In the genomic region with DNA sequence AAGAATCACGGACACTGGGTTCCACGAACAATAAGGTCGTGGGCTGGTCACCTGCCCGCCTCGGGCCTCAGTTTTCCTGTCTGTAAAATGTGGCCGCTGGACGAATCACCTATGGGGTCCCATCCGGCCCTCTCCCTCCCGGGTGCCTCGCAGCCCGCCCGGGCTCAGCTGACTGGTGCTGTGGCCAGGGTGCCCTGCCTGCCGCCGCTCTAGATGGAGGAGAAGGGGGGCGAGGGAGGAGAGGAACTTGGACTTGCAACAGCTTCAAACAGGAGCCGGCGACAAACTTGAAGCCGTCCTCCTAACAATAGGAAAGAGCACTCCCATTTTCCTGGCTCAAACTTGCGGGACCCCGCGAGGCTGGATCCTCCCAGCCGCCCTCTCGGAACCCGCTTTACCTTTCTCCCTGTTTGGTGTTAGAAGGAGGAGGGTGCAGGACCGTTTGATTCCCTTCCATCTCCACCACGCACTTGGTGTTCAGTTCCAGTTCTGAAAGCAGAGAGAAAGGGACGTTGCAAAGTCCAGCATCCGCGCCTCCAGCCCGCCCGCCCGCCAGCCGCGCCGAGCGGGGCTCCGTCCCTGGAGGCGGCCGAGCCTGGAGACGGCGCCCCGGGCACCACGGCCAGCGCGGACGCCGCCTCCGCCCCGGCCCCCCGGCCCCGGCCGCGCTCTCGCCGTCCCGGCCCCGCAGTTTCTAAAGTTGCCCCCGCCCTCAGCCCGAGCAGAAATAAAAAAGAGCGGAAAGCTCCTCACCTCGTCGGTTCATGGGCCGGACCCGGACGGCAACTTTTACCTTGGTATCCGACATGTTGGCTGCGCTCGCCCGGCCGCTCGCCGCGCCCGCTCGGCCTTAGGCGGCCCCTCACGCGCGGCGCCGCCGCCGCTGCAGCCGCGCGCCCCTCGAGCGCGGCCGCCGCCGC, we compare ENCODE assay signal across 8 cellular contexts. TPM values are rescaled to one million over a fixed set of nuclear protein-coding genes. Genes with fewer than 3 reads are reported as not detected.
DNase-seq lines count a peak whose midpoint lies in the region; ATAC-seq and TF ChIP-seq lines count a peak whose summit lies in the region.

No MANE protein-coding gene starts in this region.

- peak overlapping the region; percentile 22; the same call in 1 of the 2 replicates for H3K27ac ChIP-seq in SJSA1
- H3K27ac ChIP-seq in duodenal mucosa (ENCODE audit: low read depth, low read length), result peak overlapping the region; percentile 79
- H3K27ac ChIP-seq in liver (ENCODE audit: low read depth in 1 of 2, low read length in 2 of 2), result peak overlapping the region; percentile 76 to 84
- peak overlapping the region; percentile 82 to 95 (median 89) for H3K27ac ChIP-seq in stomach

- CTCF ChIA-PET in Caco-2 (lab: Charles Lee), result interaction anchor here (1.1 kb wide), 1 partner anchor 170 kb away, joined by 3 read pairs; no protein-coding TSS in a partner anchor

- 0 out of 2 replicates have a peak, but pooled peaks cover 5% of the 10 kb centered on the region for H3K4me1 ChIP-seq in Caco-2
- peaks cover 22% of the 10 kb centered on the region for H3K4me1 ChIP-seq in SJSA1 (replicated peaks)
- peaks cover 26% of the 10 kb centered on the region in 2 donors for H3K4me1 ChIP-seq in duodenal mucosa (ENCODE audit: control insufficient read depth in 1 of 2, insufficient read depth in 2 of 2, low read length in 2 of 2)
- H3K4me1 ChIP-seq in liver (ENCODE audit: control insufficient read depth in 4 of 4, insufficient read depth in 4 of 4, low read length in 3 of 4), result peaks cover 2 to 35% (median 24%) of the 10 kb centered on the region in 4 donors
- H3K4me1 ChIP-seq in stomach, result peaks cover 13 to 52% (median 41%) of the 10 kb centered on the region in 4 donors

- DNase-seq in Caco-2 (peak; percentile 41 to 59), SJSA1 (ENCODE audit: low read depth in 1 of 2, low spot score in 2 of 2) (peak; percentile 73), stomach (peak; percentile 52)
- DNase-seq in stimulated activated CD4-positive, alpha-beta T cell treated with anti-CD3 and anti-CD28 coated beads, Interleukin-2, amount 100 ng/mL, for 48 hours, result no peak

- no peaks in the 10 kb centered on the region for H3K27me3 ChIP-seq in Caco-2 (replicated peaks; ENCODE audit: control insufficient read depth, insufficient read depth, low read length)
- H3K27me3 ChIP-seq in SJSA1 (replicated peaks), result no peaks in the 10 kb centered on the region
- no peaks in the 10 kb centered on the region for H3K27me3 ChIP-seq in duodenal mucosa (ENCODE audit: control insufficient read depth in 1 of 2, insufficient read depth in 2 of 2, low read length in 2 of 2)
- H3K27me3 ChIP-seq in liver (ENCODE audit: control insufficient read depth in 4 of 4, insufficient read depth in 4 of 4, low read length in 3 of 4), result no peaks in the 10 kb centered on the region
- no peaks in the 10 kb centered on the region for H3K27me3 ChIP-seq in stomach

- TF ChIP-seq POLR2A in stomach (IDR thresholded peaks at IDR 0.05), result no peak

- TF ChIP-seq CTCF in Caco-2 (IDR thresholded peaks at IDR 0.05; ENCODE audit: insufficient read depth in 1 of 2, low read depth in 1 of 2, low read length in 1 of 2, severe bottlenecking in 1 of 2, unreplicated experiment in 1 of 2) (no peak), liver (IDR thresholded peaks at IDR 0.05; ENCODE audit: low read depth, low read length, missing input control) (no peak), stomach (IDR thresholded peaks at IDR 0.05) (no peak)

- intact Hi-C loops in Caco-2 (cut with micrococcal nuclease; ENCODE audit: unreplicated experiment), result loop anchor here (1.0 to 5.0 kb wide), 2 partner anchors 120 to 135 kb away; partner anchors contain the start of gene NHLRC1
- intact Hi-C loops in stomach (cut with DNase I; ENCODE audit: low total_unique reads), result no loop called here

- H3K9me3 ChIP-seq in Caco-2 (no peaks in the 10 kb centered on the region), SJSA1 (replicated peaks) (no peaks in the 10 kb centered on the region), duodenal mucosa (ENCODE audit: control insufficient read depth in 1 of 2, low read length in 2 of 2) (no peaks in the 10 kb centered on the region), liver (ENCODE audit: control insufficient read depth in 4 of 4, low read length in 3 of 4) (no peaks in the 10 kb centered on the region), stomach (no peaks in the 10 kb centered on the region)

- H3K9ac ChIP-seq in duodenal mucosa (ENCODE audit: low read depth in 1 of 2, low read length in 2 of 2) (peak overlapping the region; percentile 76 to 89), liver (ENCODE audit: low read depth in 1 of 2, low read length in 2 of 2) (peak overlapping the region; percentile 42 to 51)

- no TSS peak for BruUV-seq in Caco-2 (replicated peaks; lab: Mats Ljungman, UMichigan)

- H3K27ac Mint-ChIP-seq in Caco-2 (ENCODE audit: unreplicated experiment), result no peak overlapping the region

- H3K36me3 ChIP-seq in Caco-2 (ENCODE audit: control insufficient read depth, insufficient read depth, low read length), result no peaks in the 10 kb centered on the region; the same call in 1 of the 2 replicates
- peaks cover 18% of the 10 kb centered on the region for H3K36me3 ChIP-seq in SJSA1
- peaks cover 0 to 3% of the 10 kb centered on the region in 2 donors for H3K36me3 ChIP-seq in duodenal mucosa (ENCODE audit: control insufficient read depth in 1 of 2, insufficient read depth in 2 of 2, low read length in 2 of 2)
- H3K36me3 ChIP-seq in liver (ENCODE audit: control insufficient read depth in 4 of 4, insufficient read depth in 3 of 4, low read depth in 1 of 4, low read length in 3 of 4), result no peaks in the 10 kb centered on the region
- peaks cover 0 to 5% (median 2%) of the 10 kb centered on the region in 4 donors for H3K36me3 ChIP-seq in stomach

- H3K27me3 Mint-ChIP-seq in Caco-2 (ENCODE audit: insufficient read depth, unreplicated experiment), result no peaks in the 10 kb centered on the region

- WGBS in liver, result under 1% methylated on average over 92 of the region's 92 CpGs
- 1 to 2% (median 1%) methylated on average over 45 to 92 of the region's 92 CpGs for WGBS in stomach, 5 donors

- peak; percentile 32 for ATAC-seq in GM19324 (IDR thresholded peaks at IDR 0.05; ENCODE audit: low FRiP score, unreplicated experiment)
- ATAC-seq in HG03432 (IDR thresholded peaks at IDR 0.05; ENCODE audit: unreplicated experiment), result peak; percentile 31

- TF ChIP-seq RAD21 in liver (IDR thresholded peaks at IDR 0.05), result peak in 1 of 2 donors; percentile 12

- peak overlapping the region; percentile 70 for H3K4me3 Mint-ChIP-seq in Caco-2 (ENCODE audit: unreplicated experiment)

- H3K9me3 Mint-ChIP-seq in Caco-2 (ENCODE audit: unreplicated experiment), result no peaks in the 10 kb centered on the region

- POLR2A ChIA-PET in Caco-2 (lab: Charles Lee), result no interaction called here

- H3K4me1 Mint-ChIP-seq in Caco-2 (ENCODE audit: low read depth, unreplicated experiment), result no peaks in the 10 kb centered on the region

- no peak for TF ChIP-seq EP300 in stomach (IDR thresholded peaks at IDR 0.05)

- H3K4me3 ChIP-seq in Caco-2 (ENCODE audit: low read depth, low read length), result peak overlapping the region; percentile 60
- peak overlapping the region; percentile 93 for H3K4me3 ChIP-seq in SJSA1
- H3K4me3 ChIP-seq in duodenal mucosa (ENCODE audit: low read depth in 1 of 2, low read length in 2 of 2), result peak overlapping the region; percentile 86 to 95
- peak overlapping the region; percentile 60 to 97 (median 78) for H3K4me3 ChIP-seq in liver (ENCODE audit: low read depth in 1 of 3, low read length in 3 of 3)
- H3K4me3 ChIP-seq in stomach, result peak overlapping the region; percentile 64 to 77 (median 70)

- no peaks in the 10 kb centered on the region for H3K36me3 Mint-ChIP-seq in Caco-2 (ENCODE audit: insufficient read depth, unreplicated experiment)

TF ChIP-seq in liver, 16 proteins besides CTCF, POLR2A, EP300 and RAD21:
- TF ChIP-seq NR2F2 (IDR thresholded peaks at IDR 0.05) (no peak), SP1 (IDR thresholded peaks at IDR 0.05) (no peak), FOXA1 (IDR thresholded peaks at IDR 0.05) (no peak), HNF4A (conservative IDR thresholded peaks at IDR 0.05) (peak; percentile 31 to 37), TAF1 (conservative IDR thresholded peaks at IDR 0.05) (peak; percentile 2), GABPA (IDR thresholded peaks at IDR 0.05 in 1 of 2, conservative IDR thresholded peaks at IDR 0.05 in 1 of 2) (no peak), YY1 (IDR thresholded peaks at IDR 0.05) (peak; percentile 34), JUND (IDR thresholded peaks at IDR 0.05) (no peak), EGR1 (IDR thresholded peaks at IDR 0.05; ENCODE audit: low read depth in 2 of 2) (no peak)
- TF ChIP-seq, protein P1, sequence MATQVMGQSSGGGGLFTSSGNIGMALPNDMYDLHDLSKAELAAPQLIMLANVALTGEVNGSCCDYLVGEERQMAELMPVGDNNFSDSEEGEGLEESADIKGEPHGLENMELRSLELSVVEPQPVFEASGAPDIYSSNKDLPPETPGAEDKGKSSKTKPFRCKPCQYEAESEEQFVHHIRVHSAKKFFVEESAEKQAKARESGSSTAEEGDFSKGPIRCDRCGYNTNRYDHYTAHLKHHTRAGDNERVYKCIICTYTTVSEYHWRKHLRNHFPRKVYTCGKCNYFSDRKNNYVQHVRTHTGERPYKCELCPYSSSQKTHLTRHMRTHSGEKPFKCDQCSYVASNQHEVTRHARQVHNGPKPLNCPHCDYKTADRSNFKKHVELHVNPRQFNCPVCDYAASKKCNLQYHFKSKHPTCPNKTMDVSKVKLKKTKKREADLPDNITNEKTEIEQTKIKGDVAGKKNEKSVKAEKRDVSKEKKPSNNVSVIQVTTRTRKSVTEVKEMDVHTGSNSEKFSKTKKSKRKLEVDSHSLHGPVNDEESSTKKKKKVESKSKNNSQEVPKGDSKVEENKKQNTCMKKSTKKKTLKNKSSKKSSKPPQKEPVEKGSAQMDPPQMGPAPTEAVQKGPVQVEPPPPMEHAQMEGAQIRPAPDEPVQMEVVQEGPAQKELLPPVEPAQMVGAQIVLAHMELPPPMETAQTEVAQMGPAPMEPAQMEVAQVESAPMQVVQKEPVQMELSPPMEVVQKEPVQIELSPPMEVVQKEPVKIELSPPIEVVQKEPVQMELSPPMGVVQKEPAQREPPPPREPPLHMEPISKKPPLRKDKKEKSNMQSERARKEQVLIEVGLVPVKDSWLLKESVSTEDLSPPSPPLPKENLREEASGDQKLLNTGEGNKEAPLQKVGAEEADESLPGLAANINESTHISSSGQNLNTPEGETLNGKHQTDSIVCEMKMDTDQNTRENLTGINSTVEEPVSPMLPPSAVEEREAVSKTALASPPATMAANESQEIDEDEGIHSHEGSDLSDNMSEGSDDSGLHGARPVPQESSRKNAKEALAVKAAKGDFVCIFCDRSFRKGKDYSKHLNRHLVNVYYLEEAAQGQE (IDR thresholded peaks at IDR 0.05), result no peak

RNA-seq across cellular contexts. Expression of gene KIF13A, which starts 0.5 kb away (rescaled TPM):
- total RNA-seq in Caco-2 (2022), result 13.8 and 14.0 TPM in 2 replicates
- total RNA-seq in SJSA1 (2014; rRNA removed; shearing (Covaris generic)), result 31.5 and 52.7 TPM in 2 replicates
- 10 to 100 TPM; 13.7 to 28.1 TPM for total RNA-seq in liver
- polyA plus RNA-seq in liver, result 1 to 10 TPM; 4.3 to 7.5 TPM
- 10 to 100 TPM; 11.7 to 60.6 (median 44.6) TPM for total RNA-seq in stomach
- polyA plus RNA-seq in stomach, result 10 to 100 TPM in 2 of 3 donors, 1 to 10 TPM in 1; 9.2 to 14.2 (median 11.1) TPM

Comparison
In these comparisons a context has a peak if more than half of its experiments do, and no peak if none do; other contexts are left out.
1. DNase-seq: peak in Caco-2 (2 of 2), SJSA1 (2 of 2) and stomach (single experiment); none in stimulated activated CD4-positive, alpha-beta T cell treated with anti-CD3 and anti-CD28 coated beads, Interleukin-2, amount 100 ng/mL, for 48 hours (0 of 2).
2. H3K27ac ChIP-seq: peak in every context shown above with its lines; median percentile 89 in stomach; 80 in liver; 79 in duodenal mucosa; 22 in SJSA1.
3. Peak in every context shown above with its lines, with median percentiles within 50 percentile points of each other: H3K4me3 ChIP-seq.